ENCODE assay signal across 8 cellular contexts in the genomic region with DNA sequence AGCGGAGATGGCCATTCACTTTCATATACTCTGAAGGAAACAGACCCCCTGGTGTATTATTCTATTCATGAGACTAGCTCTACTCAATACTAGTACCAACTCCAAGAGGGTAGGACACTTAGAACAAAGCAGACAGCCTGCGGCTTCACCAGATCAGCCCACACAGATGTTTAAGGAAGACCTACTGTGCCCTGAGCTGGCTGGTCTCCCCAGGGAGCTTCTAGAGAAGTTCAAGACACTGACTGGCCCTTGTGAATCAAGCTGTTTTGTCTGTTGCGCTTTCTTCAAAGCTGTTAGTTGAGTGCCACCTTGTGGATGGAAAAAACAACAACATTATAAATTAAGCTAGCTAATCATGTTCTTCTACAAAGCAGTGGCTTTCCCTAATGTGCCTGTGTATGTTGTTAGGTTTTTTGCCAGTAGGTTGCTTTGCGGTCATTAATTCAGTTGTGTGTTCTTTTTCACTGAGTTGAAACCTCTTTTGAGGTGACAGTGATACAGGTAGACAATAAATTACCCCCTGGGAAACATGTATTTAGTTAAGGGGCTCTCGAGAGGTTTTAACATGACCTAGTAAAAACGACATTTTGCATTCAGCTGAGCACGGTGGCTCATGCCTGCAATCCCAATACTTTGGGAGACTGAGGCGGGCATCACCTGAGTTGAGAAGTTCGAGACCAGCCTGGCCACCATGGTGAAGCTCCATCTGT.
DNase-seq lines count a peak whose midpoint lies in the region; ATAC-seq and TF ChIP-seq lines count a peak whose summit lies in the region.

No MANE protein-coding gene starts in this region.

- ATAC-seq in HG02885 (IDR thresholded peaks at IDR 0.05; ENCODE audit: poor library complexity, unreplicated experiment), result peak; percentile 39
- ATAC-seq in WTC11, result peak; percentile 92
- peak; percentile 76 for ATAC-seq in Right ventricle myocardium superior (ENCODE audit: poor library complexity)

- H3K4me1 Mint-ChIP-seq in activated CD4-positive, alpha-beta T cell treated with anti-CD3 and anti-CD28 coated beads, Interleukin-2, amount 10 ng/mL, durations not matched to agents 7 days and 5 days, result no peaks in the 10 kb centered on the region
- H3K4me1 Mint-ChIP-seq in WTC11, result peaks cover 11% of the 10 kb centered on the region

- no peak overlapping the region for H3K27ac Mint-ChIP-seq in activated CD4-positive, alpha-beta T cell treated with anti-CD3 and anti-CD28 coated beads, Interleukin-2, amount 10 ng/mL, durations not matched to agents 7 days and 5 days
- H3K27ac Mint-ChIP-seq in WTC11, result no peak overlapping the region

- CTCF ChIA-PET in activated CD4-positive, alpha-beta T cell treated with anti-CD3 and anti-CD28 coated beads, Interleukin-2, amount 10 ng/mL, durations not matched to agents 7 days and 5 days (lab: Charles Lee), result interaction anchor here (1.1 to 2.2 kb wide), 5 partner anchors 10 to 187 kb away, joined by 3 to 7 read pairs (median 7); no protein-coding TSS in a partner anchor
- CTCF ChIA-PET in WTC11 (lab: Charles Lee), result interaction anchor here (0.6 to 5.0 kb wide), 58 partner anchors 9 to 1036 kb away, joined by 3 to 140 read pairs (median 5); partner anchors contain the start of genes CGNL1 and MYZAP

- H3K27me3 Mint-ChIP-seq in activated CD4-positive, alpha-beta T cell treated with anti-CD3 and anti-CD28 coated beads, Interleukin-2, amount 10 ng/mL, durations not matched to agents 7 days and 5 days, result peaks cover 3% of the 10 kb centered on the region
- no peaks in the 10 kb centered on the region for H3K27me3 Mint-ChIP-seq in WTC11 (ENCODE audit: low read depth)

- DNase-seq in activated CD4-positive, alpha-beta T cell treated with anti-CD3 and anti-CD28 coated beads, Interleukin-2, amount 10 ng/mL, durations not matched to agents 7 days and 5 days, result peak; percentile 20
- no peak for DNase-seq in activated CD4-positive, alpha-beta T cell treated with anti-CD3 and anti-CD28 coated beads for 1 hour
- DNase-seq in NCI-H345 (lab: John Stamatoyannopoulos, UW) (peak; percentile 66), WTC11 (ENCODE audit: low spot score) (no peak), Right ventricle myocardium superior (no peak), putamen (ENCODE audit: low spot score) (peak; percentile 65)
- no peak for DNase-seq in stimulated activated CD4-positive, alpha-beta T cell treated with anti-CD3 and anti-CD28 coated beads, Interleukin-4, amount 100 ng/mL, for 4 hours

- no peaks in the 10 kb centered on the region for H3K36me3 Mint-ChIP-seq in activated CD4-positive, alpha-beta T cell treated with anti-CD3 and anti-CD28 coated beads, Interleukin-2, amount 10 ng/mL, durations not matched to agents 7 days and 5 days (ENCODE audit: low read depth)
- H3K36me3 Mint-ChIP-seq in WTC11, result peaks cover 58% of the 10 kb centered on the region

- no peak overlapping the region for H3K4me3 Mint-ChIP-seq in activated CD4-positive, alpha-beta T cell treated with anti-CD3 and anti-CD28 coated beads, Interleukin-2, amount 10 ng/mL, durations not matched to agents 7 days and 5 days
- H3K4me3 Mint-ChIP-seq in WTC11, result no peak overlapping the region

- H3K9me3 Mint-ChIP-seq in activated CD4-positive, alpha-beta T cell treated with anti-CD3 and anti-CD28 coated beads, Interleukin-2, amount 10 ng/mL, durations not matched to agents 7 days and 5 days, result no peaks in the 10 kb centered on the region
- H3K9me3 Mint-ChIP-seq in WTC11, result no peaks in the 10 kb centered on the region

- POLR2A ChIA-PET in activated CD4-positive, alpha-beta T cell treated with anti-CD3 and anti-CD28 coated beads, Interleukin-2, amount 10 ng/mL, durations not matched to agents 7 days and 5 days (lab: Charles Lee), result no interaction called here
- POLR2A ChIA-PET in WTC11 (lab: Charles Lee), result interaction anchor here (1.0 kb wide), 1 partner anchor 182 kb away, joined by 3 read pairs; no protein-coding TSS in a partner anchor

- TF ChIP-seq CTCF in WTC11 (IDR thresholded peaks at IDR 0.05), result no peak; the same call in 1 of the 2 replicates

- intact Hi-C loops in Right ventricle myocardium superior (cut with DNase I), result loop anchor here (10.0 kb wide), 1 partner anchor 383 kb away; no protein-coding TSS in a partner anchor

TF ChIP-seq in WTC11, 78 proteins besides CTCF, POLR2A, EP300 and RAD21:
- no peak for TF ChIP-seq ZNF512 (CRISPR knock-in tag; IDR thresholded peaks at IDR 0.05; ENCODE audit: borderline replicate concordance)
- TF ChIP-seq ZNF423 (CRISPR knock-in tag; IDR thresholded peaks at IDR 0.05), result peak; percentile 99
TF ChIP-seq in WTC11: peak in this region for 1.

Comparison
In these comparisons a context has a peak if more than half of its experiments do, and no peak if none do; other contexts are left out.
1. DNase-seq: peak in activated CD4-positive, alpha-beta T cell treated with anti-CD3 and anti-CD28 coated beads, Interleukin-2, amount 10 ng/mL, durations not matched to agents 7 days and 5 days (single experiment), NCI-H345 (single experiment) and putamen (single experiment); none in activated CD4-positive, alpha-beta T cell treated with anti-CD3 and anti-CD28 coated beads for 1 hour (single experiment), WTC11 (single experiment), Right ventricle myocardium superior (single experiment) and stimulated activated CD4-positive, alpha-beta T cell treated with anti-CD3 and anti-CD28 coated beads, Interleukin-4, amount 100 ng/mL, for 4 hours (0 of 2).
2. ATAC-seq: peak in every context shown above with its lines; median percentile 92 in WTC11; 76 in Right ventricle myocardium superior; 39 in HG02885.